In genomic region chr7:102610996-102611685, GRCh38 we compare ENCODE assay signal across 12 cellular contexts. TPM values are rescaled to one million over a fixed set of nuclear protein-coding genes. Genes with fewer than 3 reads are reported as not detected.
DNase-seq lines count a peak whose midpoint lies in the region; ATAC-seq and TF ChIP-seq lines count a peak whose summit lies in the region.
"Not testable (repeated sequence)": the region's sequence is repeated elsewhere in the genome, so short reads cannot be mapped to it uniquely, and the experiment has no call there.
"Had no signal": no experiment of that assay in that cellular context is flagged by ENCODE, and none has a peak within 500 bp of the region (broad histone marks: within the 10 kb centered on the region; RNA-seq: fewer than 3 reads in every experiment).

No MANE protein-coding gene starts in this region.

- WGBS in gastroesophageal sphincter (ENCODE audit: low coverage in 1 of 2), 2 donors = no CpG with 5 or more reads among the region's 30 CpGs

- not testable (repeated sequence) for H3K27me3 ChIP-seq in CD4-positive, alpha-beta T cell (ENCODE audit: control insufficient read depth, insufficient read depth, low read length); gastroesophageal sphincter

- POLR2A ChIA-PET in CD4-positive, alpha-beta T cell (lab: Charles Lee); activated B cell treated with CpG ODN at 0.5 μM for 24 hours (lab: Charles Lee): not testable (repeated sequence)

- not testable (repeated sequence) for H3K36me3 Mint-ChIP-seq in CD4-positive, alpha-beta T cell (ENCODE audit: low read depth); activated B cell treated with CpG ODN at 0.5 μM for 24 hours (ENCODE audit: low read depth); natural killer cell

- TF ChIP-seq POLR2A in gastroesophageal sphincter (IDR thresholded peaks at IDR 0.05) = not testable (repeated sequence)

- H3K27ac ChIP-seq in CD4-positive, alpha-beta T cell (ENCODE audit: low read depth, low read length); gastroesophageal sphincter: not testable (repeated sequence)

- H3K4me1 Mint-ChIP-seq in CD4-positive, alpha-beta T cell (ENCODE audit: low read depth); activated B cell treated with CpG ODN at 0.5 μM for 24 hours; natural killer cell: not testable (repeated sequence)

- H3K27me3 Mint-ChIP-seq in CD4-positive, alpha-beta T cell; activated B cell treated with CpG ODN at 0.5 μM for 24 hours; natural killer cell (ENCODE audit: low read depth in 2 of 2): not testable (repeated sequence)

- H3K27ac Mint-ChIP-seq in CD4-positive, alpha-beta T cell; activated B cell treated with CpG ODN at 0.5 μM for 24 hours; natural killer cell: not testable (repeated sequence)

- not testable (repeated sequence) for TF ChIP-seq EP300 in gastroesophageal sphincter (IDR thresholded peaks at IDR 0.05)

- TF ChIP-seq CTCF in CD4-positive, alpha-beta T cell (IDR thresholded peaks at IDR 0.05); activated B cell treated with CpG ODN at 0.5 μM for 24 hours (IDR thresholded peaks at IDR 0.05); gastroesophageal sphincter (IDR thresholded peaks at IDR 0.05); natural killer cell (IDR thresholded peaks at IDR 0.05): not testable (repeated sequence)

- not testable (repeated sequence) for H3K4me3 Mint-ChIP-seq in CD4-positive, alpha-beta T cell; activated B cell treated with CpG ODN at 0.5 μM for 24 hours; natural killer cell

- H3K4me1 ChIP-seq in gastroesophageal sphincter = not testable (repeated sequence)

- peak; percentile 87 for ATAC-seq in CD4-positive, alpha-beta T cell (ENCODE audit: poor library complexity)
- ATAC-seq in GM19043 (IDR thresholded peaks at IDR 0.05; ENCODE audit: low read depth, unreplicated experiment) (peak; percentile 38), GM21576 (IDR thresholded peaks at IDR 0.05; ENCODE audit: unreplicated experiment) (peak; percentile 34), HG02870 (IDR thresholded peaks at IDR 0.05; ENCODE audit: unreplicated experiment) (peak; percentile 33), HG03280 (IDR thresholded peaks at IDR 0.05; ENCODE audit: unreplicated experiment) (peak; percentile 38), activated B cell treated with CpG ODN at 0.5 μM for 24 hours (ENCODE audit: low read depth) (peak; percentile 67), gastroesophageal sphincter (peak; percentile 80), natural killer cell (peak; percentile 65 to 81 (median 67))

- H3K9me3 Mint-ChIP-seq in CD4-positive, alpha-beta T cell; activated B cell treated with CpG ODN at 0.5 μM for 24 hours; natural killer cell: not testable (repeated sequence)

- H3K36me3 ChIP-seq in gastroesophageal sphincter = not testable (repeated sequence)

- DNase-seq in CD4-positive, alpha-beta T cell; activated B cell treated with CpG ODN at 0.5 μM for 24 hours; natural killer cell: not testable (repeated sequence)

- CTCF ChIA-PET in CD4-positive, alpha-beta T cell (lab: Charles Lee); activated B cell treated with CpG ODN at 0.5 μM for 24 hours (lab: Charles Lee): not testable (repeated sequence)

- H3K9me3 ChIP-seq in CD4-positive, alpha-beta T cell (ENCODE audit: control insufficient read depth, low read length); gastroesophageal sphincter: not testable (repeated sequence)

- intact Hi-C loops in CD4-positive, alpha-beta T cell (cut with DNase I, micrococcal nuclease); activated B cell treated with CpG ODN at 0.5 μM for 24 hours (cut with micrococcal nuclease); natural killer cell (cut with micrococcal nuclease): not testable (repeated sequence)

- H3K4me3 ChIP-seq in gastroesophageal sphincter = not testable (repeated sequence)

RNA-seq across cellular contexts. Expression of gene RASA4, which starts 5.4 kb away (rescaled TPM):
- 10 to 100 TPM; 37.8 to 42.1 TPM for total RNA-seq in CD4-positive, alpha-beta T cell
- total RNA-seq in activated B cell treated with CpG ODN at 0.5 μM for 24 hours (57.6 and 62.3 TPM in 2 replicates), gastroesophageal sphincter (10 to 100 TPM; 35.5 to 62.2 (median 44.2) TPM), natural killer cell (10 to 100 TPM; 27.0 to 35.6 (median 28.5) TPM)

RNA-seq across cellular contexts. Expression of gene UPK3BL1, which starts 31.4 kb away (rescaled TPM):
- 10 to 100 TPM; 27.2 to 28.4 TPM for total RNA-seq in CD4-positive, alpha-beta T cell
- total RNA-seq in activated B cell treated with CpG ODN at 0.5 μM for 24 hours (47.4 and 58.8 TPM in 2 replicates), gastroesophageal sphincter (10 to 100 TPM; 18.9 to 26.0 (median 23.6) TPM), natural killer cell (10 to 100 TPM; 73.3 to 83.5 (median 78.0) TPM)

RNA-seq across cellular contexts. Expression of gene POLR2J3, which starts 38.8 kb away (rescaled TPM):
- 10 to 100 TPM; 82.5 to 90.6 TPM for total RNA-seq in CD4-positive, alpha-beta T cell
- total RNA-seq in activated B cell treated with CpG ODN at 0.5 μM for 24 hours (110 and 123 TPM in 2 replicates), gastroesophageal sphincter (10 to 100 TPM; 11.8 to 25.7 (median 17.5) TPM), natural killer cell (100 to 1,000 TPM; 120 to 150 (median 131) TPM)

RNA-seq across cellular contexts. Expression of gene SPDYE2B, which starts 39.0 kb away (rescaled TPM):
- not detected for total RNA-seq in CD4-positive, alpha-beta T cell
- total RNA-seq in activated B cell treated with CpG ODN at 0.5 μM for 24 hours = not detected in 2 replicates
- not detected for total RNA-seq in gastroesophageal sphincter
- total RNA-seq in natural killer cell = not detected
- total RNA-seq: activated CD4-positive, alpha-beta memory T cell treated with anti-CD3 and anti-CD28 coated beads for 36 hours; HT-29; Peyer's patch; ureter had no signal

Comparison
In these comparisons a context has a peak if more than half of its experiments do, and no peak if none do; other contexts are left out.
1. ATAC-seq: peak in every context shown above with its lines; median percentile 87 in CD4-positive, alpha-beta T cell; 80 in gastroesophageal sphincter; 67 in activated B cell treated with CpG ODN at 0.5 μM for 24 hours; 67 in natural killer cell; 38 in GM19043; 38 in HG03280; 34 in GM21576; 33 in HG02870.